17 cellular contexts compared by ENCODE assay signal in genomic region chr14:46985529-46986137, GRCh38.
DNase-seq lines count a peak whose midpoint lies in the region; ATAC-seq, FAIRE-seq and TF ChIP-seq lines count a peak whose summit lies in the region.
"Had no signal": no experiment of that assay in that cellular context is flagged by ENCODE, and none has a peak within 500 bp of the region (broad histone marks: within the 10 kb centered on the region; RNA-seq: fewer than 3 reads in every experiment).

No MANE protein-coding gene starts in this region.

- TF ChIP-seq CTCF in PC-3 (conservative IDR thresholded peaks at IDR 0.05; ENCODE audit: low read depth, low read length): no peak
- no peak for TF ChIP-seq CTCF in endothelial cell of umbilical vein (IDR thresholded peaks at IDR 0.05; ENCODE audit: extremely low read depth in 1 of 2, insufficient read depth in 1 of 2, low read depth in 1 of 2, low read length in 2 of 2)
- TF ChIP-seq CTCF in left lung (IDR thresholded peaks at IDR 0.05): no peak
- no peak for TF ChIP-seq CTCF in adrenal gland (IDR thresholded peaks at IDR 0.05)
- TF ChIP-seq CTCF in dorsolateral prefrontal cortex (IDR thresholded peaks at IDR 0.05 in 54 of 56, conservative IDR thresholded peaks at IDR 0.05 in 2 of 56; ENCODE audit: low read depth in 1 of 56, partially characterized antibody in 56 of 56): no peak

- TF ChIP-seq POLR2A in endothelial cell of umbilical vein (IDR thresholded peaks at IDR 0.05; ENCODE audit: low read depth, low read length) (no peak), adrenal gland (IDR thresholded peaks at IDR 0.05) (no peak)

- H4K20me1 ChIP-seq in PC-3 (ENCODE audit: low read length) (no peaks in the 10 kb centered on the region), endothelial cell of umbilical vein (replicated peaks; ENCODE audit: control insufficient read depth, extremely low read depth, insufficient read depth, low read length) (no peaks in the 10 kb centered on the region)

- H3K4me1 ChIP-seq in PC-3 (ENCODE audit: insufficient read depth, low read length) (no peaks in the 10 kb centered on the region), endothelial cell of umbilical vein (ENCODE audit: control insufficient read depth, extremely low read depth, insufficient read depth, low read length) (no peaks in the 10 kb centered on the region), left lung (no peaks in the 10 kb centered on the region), adrenal gland (replicated peaks in 1 of 2) (no peaks in the 10 kb centered on the region)

- H3K9me3 ChIP-seq in PC-3 (ENCODE audit: low read length) (no peaks in the 10 kb centered on the region), endothelial cell of umbilical vein (replicated peaks; ENCODE audit: control insufficient read depth, insufficient read depth, low read length) (no peaks in the 10 kb centered on the region), left lung (no peaks in the 10 kb centered on the region), adrenal gland (replicated peaks in 1 of 3) (no peaks in the 10 kb centered on the region)
- H3K9me3 ChIP-seq: SJCRH30 had no signal

- dilution Hi-C loops in endothelial cell of umbilical vein (cut with MboI; ENCODE audit: extremely low pct_ligation_motif_present, low sequenced_read_pairs): no loop called here

- H2AFZ ChIP-seq in PC-3 (ENCODE audit: low read length): no peak overlapping the region
- no peak overlapping the region for H2AFZ ChIP-seq in endothelial cell of umbilical vein (ENCODE audit: low read depth, low read length)

- FAIRE-seq in endothelial cell of umbilical vein (lab: Jason Lieb, UNC): peak; percentile 43
- FAIRE-seq: D721Med had no signal

- BruUV-seq in PC-3 (replicated peaks; lab: Mats Ljungman, UMichigan) (no TSS peak), endothelial cell of umbilical vein (replicated peaks; lab: Mats Ljungman, UMichigan) (no TSS peak)

- H3K4me2 ChIP-seq in PC-3 (ENCODE audit: low read length) (0 out of 2 replicates have a peak overlapping the region, but pooled peaks have one; percentile 3), endothelial cell of umbilical vein (ENCODE audit: insufficient read depth, low read length) (no peak overlapping the region)

- H3K27ac ChIP-seq in PC-3 (ENCODE audit: low read length) (no peak overlapping the region), endothelial cell of umbilical vein (ENCODE audit: insufficient read depth, low read depth, low read length) (no peak overlapping the region), left lung (no peak overlapping the region), adrenal gland (no peak overlapping the region), dorsolateral prefrontal cortex (no peak overlapping the region)
- H3K27ac ChIP-seq: RWPE1, SJCRH30 had no signal

- intact Hi-C loops in PC-3 (cut with micrococcal nuclease): no loop called here
- intact Hi-C loops in endothelial cell of umbilical vein (cut with micrococcal nuclease): no loop called here
- intact Hi-C loops in left lung (cut with DNase I): no loop called here
- intact Hi-C loops in adrenal gland (cut with DNase I): no loop called here
- intact Hi-C loops in dorsolateral prefrontal cortex (cut with DNase I): no loop called here

- H3K27me3 ChIP-seq in PC-3 (ENCODE audit: low read length) (no peaks in the 10 kb centered on the region), endothelial cell of umbilical vein (ENCODE audit: control insufficient read depth in 2 of 2, insufficient read depth in 2 of 2, low read length in 2 of 2) (no peaks in the 10 kb centered on the region), left lung (no peaks in the 10 kb centered on the region), adrenal gland (no peaks in the 10 kb centered on the region), dorsolateral prefrontal cortex (no peaks in the 10 kb centered on the region)
- H3K27me3 ChIP-seq: SJCRH30 had no signal

- H3K4me3 ChIP-seq in PC-3 (ENCODE audit: low read length) (no peak overlapping the region), endothelial cell of umbilical vein (replicated peaks in 1 of 3; ENCODE audit: insufficient read depth in 1 of 3, low read depth in 1 of 3, low read length in 3 of 3) (no peak overlapping the region), left lung (no peak overlapping the region), adrenal gland (no peak overlapping the region), dorsolateral prefrontal cortex (no peak overlapping the region)
- H3K4me3 ChIP-seq: SJCRH30 had no signal

- H3K79me2 ChIP-seq in PC-3 (ENCODE audit: low read length) (no peaks in the 10 kb centered on the region), endothelial cell of umbilical vein (ENCODE audit: control insufficient read depth, insufficient read depth, low read length) (no peaks in the 10 kb centered on the region)

- 59 to 84% (median 78%) methylated on average over 5 of the region's 5 CpGs for WGBS in adrenal gland, 4 donors

- H3F3A ChIP-seq in PC-3 (ENCODE audit: low read length, unreplicated experiment): no peaks in the 10 kb centered on the region

- H3K9me2 ChIP-seq in PC-3 (replicated peaks; ENCODE audit: low read length): no peaks in the 10 kb centered on the region

- POLR2A ChIA-PET in PC-3 (lab: Charles Lee; ENCODE audit: unreplicated experiment) (no interaction called here), endothelial cell of umbilical vein (lab: Charles Lee) (no interaction called here)

- no peak overlapping the region for H3K9ac ChIP-seq in PC-3 (ENCODE audit: low read length)
- no peak overlapping the region for H3K9ac ChIP-seq in endothelial cell of umbilical vein (replicated peaks; ENCODE audit: extremely low read depth, insufficient read depth, low read length)

- H3K36me3 ChIP-seq in PC-3 (ENCODE audit: low read depth, low read length): no peaks in the 10 kb centered on the region
- no peaks in the 10 kb centered on the region for H3K36me3 ChIP-seq in endothelial cell of umbilical vein (ENCODE audit: control insufficient read depth in 2 of 2, extremely low read depth in 1 of 2, insufficient read depth in 2 of 2, low read length in 2 of 2)
- no peaks in the 10 kb centered on the region for H3K36me3 ChIP-seq in left lung
- no peaks in the 10 kb centered on the region for H3K36me3 ChIP-seq in adrenal gland (replicated peaks in 1 of 2)
- H3K36me3 ChIP-seq: SJCRH30 had no signal

- CTCF ChIA-PET in PC-3 (lab: Charles Lee): no interaction called here
- CTCF ChIA-PET in endothelial cell of umbilical vein (lab: Charles Lee): no interaction called here

- H3K9me1 ChIP-seq in endothelial cell of umbilical vein (replicated peaks; ENCODE audit: control insufficient read depth, extremely low read depth, insufficient read depth, low read length): no peaks in the 10 kb centered on the region

- DNase-seq in COLO829 (ENCODE audit: low spot score) (peak; percentile 12), PC-3 (peak; percentile 49), endothelial cell of umbilical vein (ENCODE audit: low read depth, low spot score) (no peak), left lung (no peak), adrenal gland (no peak), UCSD-AML1 (lab: John Stamatoyannopoulos, UW; ENCODE audit: unreplicated experiment) (no peak), dorsolateral prefrontal cortex (no peak)
- DNase-seq: CD4-positive, alpha-beta memory T cell; DMS79; NCI-H1417; NCI-H187 treated with DMSO at 0.1 percent for 48 hours; NCI-H748 treated with DMSO at 0.1 percent for 48 hours had no signal

- peak; percentile 49 for ATAC-seq in PC-3
- peak; percentile 54 for ATAC-seq in left lung
- ATAC-seq in HG03196 (IDR thresholded peaks at IDR 0.05; ENCODE audit: unreplicated experiment): no peak
- ATAC-seq: HCT116 had no signal

TF ChIP-seq in endothelial cell of umbilical vein, 7 proteins besides CTCF, POLR2A, EP300 and RAD21:
- TF ChIP-seq JUN (IDR thresholded peaks at IDR 0.05; ENCODE audit: borderline replicate concordance, insufficient read depth, insufficient read length, low read depth) (no peak), POLR2AphosphoS5 (IDR thresholded peaks at IDR 0.05; ENCODE audit: insufficient read depth, low read depth, low read length) (no peak), EZH2 (IDR thresholded peaks at IDR 0.05; ENCODE audit: borderline replicate concordance, low read depth, low read length, severe bottlenecking) (no peak)

Comparison
In these comparisons a context has a peak if more than half of its experiments do, and no peak if none do; other contexts are left out.
1. DNase-seq: peak in COLO829 (single experiment) and PC-3 (single experiment); none in endothelial cell of umbilical vein (single experiment), left lung (0 of 2), adrenal gland (0 of 7), UCSD-AML1 (single experiment) and dorsolateral prefrontal cortex (0 of 10).